ENCODE assay signal across 25 cellular contexts in the genomic region with DNA sequence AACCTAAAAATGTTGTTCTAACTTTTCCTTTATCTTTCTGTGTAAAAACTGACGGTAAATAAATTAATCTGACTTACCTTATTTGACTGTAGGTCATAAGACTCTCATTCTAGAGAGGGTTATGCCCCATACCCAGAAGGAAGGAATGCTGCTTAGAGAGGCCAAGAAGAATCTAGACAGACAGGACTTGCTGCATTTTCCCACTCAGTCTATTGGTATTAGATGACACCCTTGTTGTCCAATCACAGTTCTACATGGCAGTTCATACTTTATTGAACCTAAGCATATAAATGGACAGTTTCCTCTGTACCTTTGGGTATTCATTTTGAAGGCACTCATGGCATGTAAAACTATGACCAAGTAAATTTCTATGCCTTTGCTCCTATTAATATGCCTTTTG.
"Had no signal": no experiment of that assay in that cellular context is flagged by ENCODE, and none has a peak within 500 bp of the region (broad histone marks: within the 10 kb centered on the region; RNA-seq: fewer than 3 reads in every experiment).

No MANE protein-coding gene starts in this region.

- H3K36me3 Mint-ChIP-seq: activated naive CD8-positive, alpha-beta T cell; T-cell had no signal

- H3K27ac Mint-ChIP-seq: activated B cell treated with CpG ODN at 0.5 μM for 24 hours; activated CD4-positive, alpha-beta memory T cell treated with anti-CD3 and anti-CD28 coated beads, Interleukin-2, amount 10 ng/mL, durations not matched to agents 7 days and 5 days; activated CD4-positive, alpha-beta T cell treated with anti-CD3 and anti-CD28 coated beads, Interleukin-2, amount 10 ng/mL, durations not matched to agents 7 days and 5 days; activated naive CD4-positive, alpha-beta T cell treated with anti-CD3 and anti-CD28 coated beads for 36 hours; activated naive CD8-positive, alpha-beta T cell; activated T-helper 17 cell treated with anti-CD3 and anti-CD28 coated beads, Interleukin-2, amount 50 U/mL, for 72 hours; T-cell had no signal

- DNase-seq: activated B cell treated with CpG ODN at 0.5 μM for 24 hours; activated CD4-positive, alpha-beta memory T cell treated with anti-CD3 and anti-CD28 coated beads, Interleukin-2, amount 10 ng/mL, durations not matched to agents 7 days and 5 days; activated CD4-positive, alpha-beta T cell treated with anti-CD3 and anti-CD28 coated beads for 1 hour; activated CD4-positive, alpha-beta T cell treated with anti-CD3 and anti-CD28 coated beads, Interleukin-2, amount 10 ng/mL, durations not matched to agents 7 days and 5 days; activated gamma-delta T cell; activated naive CD4-positive, alpha-beta T cell treated with anti-CD3 and anti-CD28 coated beads for 36 hours; activated T-cell treated with anti-CD3 and anti-CD28 coated beads for 4 hours; activated T-cell treated with anti-CD3 and anti-CD28 coated beads, Interleukin-2, amount 50 U/mL, for 48 hours; amygdala; IMR-90; KG1; NCI-H1048; NCI-H2029; NCI-H345; NCI-H510A treated with DMSO at 0.1 percent for 48 hours; NCI-H69; NK-92 treated with Interleukin-12 subunit alpha and Interleukin-12 subunit beta, amount 100 ng/mL, for 24 hours; OCI-M1; SHP77; T-cell; T-helper 2 cell; T1000 had no signal

- H3K4me1 Mint-ChIP-seq: activated B cell treated with CpG ODN at 0.5 μM for 24 hours; activated CD4-positive, alpha-beta memory T cell treated with anti-CD3 and anti-CD28 coated beads, Interleukin-2, amount 10 ng/mL, durations not matched to agents 7 days and 5 days; activated CD4-positive, alpha-beta T cell treated with anti-CD3 and anti-CD28 coated beads, Interleukin-2, amount 10 ng/mL, durations not matched to agents 7 days and 5 days; activated T-helper 17 cell treated with anti-CD3 and anti-CD28 coated beads, Interleukin-2, amount 50 U/mL, for 72 hours; T-cell had no signal

- H3K4me3 Mint-ChIP-seq: activated B cell treated with CpG ODN at 0.5 μM for 24 hours; activated CD4-positive, alpha-beta memory T cell treated with anti-CD3 and anti-CD28 coated beads, Interleukin-2, amount 10 ng/mL, durations not matched to agents 7 days and 5 days; activated CD4-positive, alpha-beta T cell treated with anti-CD3 and anti-CD28 coated beads, Interleukin-2, amount 10 ng/mL, durations not matched to agents 7 days and 5 days; activated naive CD4-positive, alpha-beta T cell treated with anti-CD3 and anti-CD28 coated beads for 36 hours; activated naive CD8-positive, alpha-beta T cell; activated T-helper 17 cell treated with anti-CD3 and anti-CD28 coated beads, Interleukin-2, amount 50 U/mL, for 72 hours; brain; T-cell had no signal

- ATAC-seq: activated T-helper 17 cell treated with anti-CD3 and anti-CD28 coated beads, Interleukin-2, amount 50 U/mL, for 72 hours; T-cell had no signal

- H3K27me3 Mint-ChIP-seq: activated B cell treated with CpG ODN at 0.5 μM for 24 hours; activated CD4-positive, alpha-beta memory T cell treated with anti-CD3 and anti-CD28 coated beads, Interleukin-2, amount 10 ng/mL, durations not matched to agents 7 days and 5 days; activated CD4-positive, alpha-beta T cell treated with anti-CD3 and anti-CD28 coated beads, Interleukin-2, amount 10 ng/mL, durations not matched to agents 7 days and 5 days; activated naive CD8-positive, alpha-beta T cell; activated T-helper 17 cell treated with anti-CD3 and anti-CD28 coated beads, Interleukin-2, amount 50 U/mL, for 72 hours; brain; T-cell had no signal
